Comparison of ENCODE assay signal across 16 cellular contexts in the genomic region with DNA sequence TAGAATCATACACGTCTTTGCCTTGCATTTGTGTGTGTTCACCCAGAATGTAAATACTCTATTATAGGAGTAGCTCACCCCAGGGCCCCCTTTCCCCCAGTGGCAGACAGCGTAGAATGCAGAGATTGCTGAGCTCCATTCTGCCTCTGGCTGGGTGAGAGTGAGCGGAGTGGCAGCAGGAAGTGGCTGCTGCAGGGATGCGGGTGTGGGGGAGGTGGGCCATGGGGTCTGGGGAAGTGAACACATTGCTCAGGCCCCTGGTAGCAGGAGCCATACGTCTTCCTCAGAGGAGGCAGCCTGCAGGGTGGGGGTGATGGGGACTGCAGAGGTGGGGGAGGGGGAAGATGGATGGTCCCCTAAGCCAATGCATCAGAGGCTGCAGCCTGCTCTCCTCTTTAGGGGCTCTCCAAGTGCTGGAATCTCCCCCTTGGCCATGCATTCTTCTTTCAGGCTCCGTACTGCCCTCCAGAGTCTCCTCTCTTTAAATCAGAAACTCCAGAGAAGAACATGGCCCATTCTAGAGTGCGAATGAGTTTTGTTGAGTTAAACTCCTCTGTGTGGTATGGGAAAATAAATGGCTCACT.
DNase-seq lines count a peak whose midpoint lies in the region; ATAC-seq and TF ChIP-seq lines count a peak whose summit lies in the region.
"Had no signal": no experiment of that assay in that cellular context is flagged by ENCODE, and none has a peak within 500 bp of the region (broad histone marks: within the 10 kb centered on the region; RNA-seq: fewer than 3 reads in every experiment).

No MANE protein-coding gene starts in this region.

- no peaks in the 10 kb centered on the region for H3K36me3 ChIP-seq in heart left ventricle

- peaks cover 22% of the 10 kb centered on the region for H3K27me3 Mint-ChIP-seq in WTC11 (ENCODE audit: low read depth)
- H3K27me3 Mint-ChIP-seq in activated T-cell treated with anti-CD3 and anti-CD28 coated beads, Interleukin-2, amount 50 U/mL, for 24 hours = peaks cover 34% of the 10 kb centered on the region

- no peaks in the 10 kb centered on the region for H3K9me3 ChIP-seq in heart left ventricle
- H3K9me3 ChIP-seq: Caco-2 had no signal

- intact Hi-C loops in Right ventricle myocardium inferior (cut with DNase I) = no loop called here
- intact Hi-C loops in heart left ventricle (cut with DNase I) = loop anchor here in 1 of 10 donors (10.0 kb wide), 1 partner anchor 59 kb away; no protein-coding TSS in a partner anchor

- H3K9me3 Mint-ChIP-seq in WTC11 = no peaks in the 10 kb centered on the region
- no peaks in the 10 kb centered on the region for H3K9me3 Mint-ChIP-seq in activated T-cell treated with anti-CD3 and anti-CD28 coated beads, Interleukin-2, amount 50 U/mL, for 24 hours
- H3K9me3 Mint-ChIP-seq: CD14-positive monocyte had no signal

- WGBS in heart left ventricle, 4 donors = 57 to 65% (median 63%) methylated on average over 7 of the region's 7 CpGs

- H3K4me3 ChIP-seq in heart left ventricle = no peak overlapping the region
- H3K4me3 ChIP-seq: GM12878, K562 had no signal

- POLR2A ChIA-PET in WTC11 (lab: Charles Lee) = no interaction called here

- H3K4me1 Mint-ChIP-seq in WTC11 = peaks cover 48% of the 10 kb centered on the region
- H3K4me1 Mint-ChIP-seq in activated T-cell treated with anti-CD3 and anti-CD28 coated beads, Interleukin-2, amount 50 U/mL, for 24 hours (ENCODE audit: low read depth) = no peaks in the 10 kb centered on the region
- H3K4me1 Mint-ChIP-seq: CD14-positive monocyte; CD8-positive, alpha-beta memory T cell had no signal

- H3K4me3 Mint-ChIP-seq in WTC11 = no peak overlapping the region
- no peak overlapping the region for H3K4me3 Mint-ChIP-seq in activated T-cell treated with anti-CD3 and anti-CD28 coated beads, Interleukin-2, amount 50 U/mL, for 24 hours
- H3K4me3 Mint-ChIP-seq: CD14-positive monocyte; CD8-positive, alpha-beta memory T cell had no signal

- no peak for TF ChIP-seq POLR2A in heart left ventricle (IDR thresholded peaks at IDR 0.05)

- no peak overlapping the region for H3K27ac ChIP-seq in heart left ventricle
- H3K27ac ChIP-seq: 22Rv1, HL-60 had no signal

- no peaks in the 10 kb centered on the region for H3K36me3 Mint-ChIP-seq in WTC11
- no peaks in the 10 kb centered on the region for H3K36me3 Mint-ChIP-seq in activated T-cell treated with anti-CD3 and anti-CD28 coated beads, Interleukin-2, amount 50 U/mL, for 24 hours (ENCODE audit: low read depth)
- H3K36me3 Mint-ChIP-seq: CD14-positive monocyte; CD8-positive, alpha-beta memory T cell had no signal

- H3K27me3 ChIP-seq in heart left ventricle = peaks cover 3 to 39% (median 12%) of the 10 kb centered on the region in 9 donors

- no peak for TF ChIP-seq CTCF in heart left ventricle (IDR thresholded peaks at IDR 0.05)
- TF ChIP-seq CTCF in WTC11 (IDR thresholded peaks at IDR 0.05) = no peak

- CTCF ChIA-PET in WTC11 (lab: Charles Lee) = interaction anchor here (1.4 to 2.0 kb wide), 3 partner anchors 8 to 40 kb away, joined by 3 to 11 read pairs (median 6); no protein-coding TSS in a partner anchor

- DNase-seq in Right ventricle myocardium inferior (ENCODE audit: missing footprints) = peak; percentile 9
- no peak for DNase-seq in heart left ventricle
- DNase-seq in WTC11 (ENCODE audit: low spot score) = no peak
- DNase-seq in iPS-NIHi11 (ENCODE audit: low spot score) = peak; percentile 45
- DNase-seq in DMS114 treated with DMSO at 0.1 percent for 48 hours (lab: John Stamatoyannopoulos, UW; ENCODE audit: unreplicated experiment) = no peak
- DNase-seq in HCEC 1CT = no peak
- no peak for DNase-seq in activated T-cell treated with anti-CD3 and anti-CD28 coated beads, Interleukin-2, amount 50 U/mL, for 24 hours
- DNase-seq: Caco-2; CD8-positive, alpha-beta memory T cell; DMS53 had no signal

- ATAC-seq in Right ventricle myocardium inferior = no peak
- ATAC-seq in heart left ventricle = no peak
- peak; percentile 48 for ATAC-seq in WTC11
- no peak for ATAC-seq in HG03196 (IDR thresholded peaks at IDR 0.05; ENCODE audit: unreplicated experiment)
- ATAC-seq: GM12878, K562 had no signal

- no peak overlapping the region for H3K27ac Mint-ChIP-seq in WTC11
- H3K27ac Mint-ChIP-seq in activated T-cell treated with anti-CD3 and anti-CD28 coated beads, Interleukin-2, amount 50 U/mL, for 24 hours = no peak overlapping the region
- H3K27ac Mint-ChIP-seq: CD8-positive, alpha-beta memory T cell had no signal

- peaks cover 0 to under 1% (median 0%) of the 10 kb centered on the region in 12 donors for H3K4me1 ChIP-seq in heart left ventricle
- H3K4me1 ChIP-seq: Caco-2 had no signal

TF ChIP-seq in WTC11, 78 proteins besides CTCF, POLR2A, EP300 and RAD21:
- TF ChIP-seq ZNF121 (CRISPR knock-in tag; IDR thresholded peaks at IDR 0.05) = no peak
- TF ChIP-seq, protein P1, sequence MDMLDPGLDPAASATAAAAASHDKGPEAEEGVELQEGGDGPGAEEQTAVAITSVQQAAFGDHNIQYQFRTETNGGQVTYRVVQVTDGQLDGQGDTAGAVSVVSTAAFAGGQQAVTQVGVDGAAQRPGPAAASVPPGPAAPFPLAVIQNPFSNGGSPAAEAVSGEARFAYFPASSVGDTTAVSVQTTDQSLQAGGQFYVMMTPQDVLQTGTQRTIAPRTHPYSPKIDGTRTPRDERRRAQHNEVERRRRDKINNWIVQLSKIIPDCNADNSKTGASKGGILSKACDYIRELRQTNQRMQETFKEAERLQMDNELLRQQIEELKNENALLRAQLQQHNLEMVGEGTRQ (CRISPR knock-in tag; IDR thresholded peaks at IDR 0.05) = no peak

Comparison
In these comparisons a context has a peak if more than half of its experiments do, and no peak if none do; other contexts are left out.
1. DNase-seq: peak in Right ventricle myocardium inferior (single experiment) and iPS-NIHi11 (single experiment); none in heart left ventricle (0 of 5), WTC11 (single experiment), DMS114 treated with DMSO at 0.1 percent for 48 hours (single experiment), HCEC 1CT (single experiment) and activated T-cell treated with anti-CD3 and anti-CD28 coated beads, Interleukin-2, amount 50 U/mL, for 24 hours (single experiment).